ENCODE assay signal across 1 cellular context in genomic region chr11:110468095-110468494, GRCh38.
TF ChIP-seq lines count a peak whose summit lies in the region.

No MANE protein-coding gene starts in this region.

TF ChIP-seq in IMR-90, 13 proteins besides CTCF, POLR2A, EP300 and RAD21 (continued from another document):
- TF ChIP-seq USF2 (IDR thresholded peaks at IDR 0.05; ENCODE audit: low read depth, low read length) (no peak), SMC3 (IDR thresholded peaks at IDR 0.05; ENCODE audit: low read depth, low read length) (no peak), ELK1 (IDR thresholded peaks at IDR 0.05; ENCODE audit: borderline replicate concordance, low read depth, low read length) (no peak), CEBPB (IDR thresholded peaks at IDR 0.05; ENCODE audit: low read depth, low read length) (peak; percentile 45)
TF ChIP-seq in IMR-90: peak in this region for 1.
